Comparison of ENCODE assay signal across 16 cellular contexts in the genomic region with DNA sequence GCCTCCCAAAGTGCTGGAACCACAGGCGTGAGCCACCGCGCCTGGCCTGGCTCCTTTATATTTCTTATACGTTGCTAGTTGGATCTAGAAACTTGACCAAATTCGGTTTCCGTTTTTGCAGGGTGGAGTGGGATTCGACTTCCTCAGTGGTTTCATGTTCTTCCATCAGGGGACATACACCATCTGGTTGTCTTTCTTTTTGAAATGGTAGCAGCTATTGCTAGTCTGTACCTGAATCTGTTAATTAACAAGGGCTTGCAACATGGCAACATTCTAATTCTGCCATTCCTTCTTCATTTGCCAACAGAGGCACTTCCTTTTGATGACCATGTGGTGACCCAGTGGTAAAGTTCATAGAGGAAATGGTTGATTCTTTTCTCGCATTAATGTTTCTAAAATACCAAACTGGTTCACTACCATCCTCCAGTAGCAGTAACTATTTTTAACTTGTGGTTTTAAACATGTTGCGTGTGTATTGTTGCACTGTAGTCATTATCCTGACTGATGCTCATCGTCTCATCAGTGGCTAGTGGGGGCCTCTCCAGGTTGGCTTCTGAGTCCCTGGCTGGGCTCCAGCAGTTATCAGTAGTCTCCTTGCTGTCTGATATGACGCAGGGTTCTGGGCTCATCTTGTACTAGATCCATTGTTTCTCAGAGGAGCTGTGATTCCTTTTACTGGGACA.
DNase-seq lines count a peak whose midpoint lies in the region; ATAC-seq and TF ChIP-seq lines count a peak whose summit lies in the region.
"Had no signal": no experiment of that assay in that cellular context is flagged by ENCODE, and none has a peak within 500 bp of the region (broad histone marks: within the 10 kb centered on the region; RNA-seq: fewer than 3 reads in every experiment).

No MANE protein-coding gene starts in this region.

- H3K9me3 ChIP-seq in KOPT-K1 (ENCODE audit: insufficient read depth, low read length, poor library complexity, severe bottlenecking): no peaks in the 10 kb centered on the region
- H3K9me3 ChIP-seq: left lung, vagina had no signal

- H3K9me3 Mint-ChIP-seq in activated naive CD4-positive, alpha-beta T cell treated with anti-CD3 and anti-CD28 coated beads, Interleukin-2, amount 10 ng/mL, durations not matched to agents 7 days and 5 days: no peaks in the 10 kb centered on the region
- no peaks in the 10 kb centered on the region for H3K9me3 Mint-ChIP-seq in activated naive CD4-positive, alpha-beta T cell treated with anti-CD3 and anti-CD28 coated beads, Interleukin-2, amount 50 U/mL, for 72 hours
- H3K9me3 Mint-ChIP-seq in T-helper 2 cell treated with Interferon-gamma antibody and Interleukin-4, amounts not matched to agents 5 μg/mL and 100 μg/mL, for 36 hours: no peaks in the 10 kb centered on the region
- peaks cover 0 to 3% (median 0%) of the 10 kb centered on the region in 9 donors for H3K9me3 Mint-ChIP-seq in naive thymus-derived CD8-positive, alpha-beta T cell

- peaks cover 27% of the 10 kb centered on the region; the same call in 1 of the 2 replicates for H3K36me3 ChIP-seq in KOPT-K1 (ENCODE audit: insufficient read depth, low read length)
- H3K36me3 ChIP-seq: vagina had no signal

- POLR2A ChIA-PET in naive thymus-derived CD8-positive, alpha-beta T cell (lab: Charles Lee): interaction anchor here (0.5 kb wide), 1 partner anchor 176 kb away, joined by 3 read pairs; a partner anchor contains a TSS

- DNase-seq in activated naive CD4-positive, alpha-beta T cell treated with anti-CD3 and anti-CD28 coated beads, Interleukin-2, amount 10 ng/mL, durations not matched to agents 7 days and 5 days: no peak
- DNase-seq in activated naive CD4-positive, alpha-beta T cell treated with anti-CD3 and anti-CD28 coated beads, Interleukin-2, amount 50 U/mL, for 72 hours (ENCODE audit: low spot score in 2 of 2): no peak
- no peak for DNase-seq in T-helper 2 cell treated with Interferon-gamma antibody and Interleukin-4, amounts not matched to agents 5 μg/mL and 100 μg/mL, for 36 hours (ENCODE audit: low spot score)
- DNase-seq in naive thymus-derived CD8-positive, alpha-beta T cell: peak in 1 of 10 donors; percentile 18
- no peak for DNase-seq in AG20443 (ENCODE audit: low spot score)
- DNase-seq in CD1c-positive myeloid dendritic cell (ENCODE audit: extremely low spot score): no peak
- DNase-seq in foreskin fibroblast: no peak
- DNase-seq: amniotic stem cell, left lung, NCI-H187, NCI-H510A, PC-9 had no signal

- H3K36me3 Mint-ChIP-seq in activated naive CD4-positive, alpha-beta T cell treated with anti-CD3 and anti-CD28 coated beads, Interleukin-2, amount 10 ng/mL, durations not matched to agents 7 days and 5 days: peaks cover 46% of the 10 kb centered on the region
- peaks cover 0 to 34% of the 10 kb centered on the region in 2 donors for H3K36me3 Mint-ChIP-seq in activated naive CD4-positive, alpha-beta T cell treated with anti-CD3 and anti-CD28 coated beads, Interleukin-2, amount 50 U/mL, for 72 hours
- peaks cover 43% of the 10 kb centered on the region for H3K36me3 Mint-ChIP-seq in T-helper 2 cell treated with Interferon-gamma antibody and Interleukin-4, amounts not matched to agents 5 μg/mL and 100 μg/mL, for 36 hours (ENCODE audit: low read depth)
- peaks cover 0 to 38% (median 37%) of the 10 kb centered on the region in 3 donors for H3K36me3 Mint-ChIP-seq in naive thymus-derived CD8-positive, alpha-beta T cell

- CTCF ChIA-PET in activated naive CD4-positive, alpha-beta T cell treated with anti-CD3 and anti-CD28 coated beads, Interleukin-2, amount 10 ng/mL, durations not matched to agents 7 days and 5 days (lab: Charles Lee): interaction anchor here (0.7 to 1.0 kb wide), 2 partner anchors 9 to 60 kb away, joined by 3 read pairs; no protein-coding TSS in a partner anchor

- H3K4me3 ChIP-seq in foreskin fibroblast (ENCODE audit: low read depth in 1 of 2, low read length in 2 of 2): no peak overlapping the region
- H3K4me3 ChIP-seq: left lung, PC-9, vagina had no signal

- peak overlapping the region; percentile 50 for H3K27ac Mint-ChIP-seq in activated naive CD4-positive, alpha-beta T cell treated with anti-CD3 and anti-CD28 coated beads, Interleukin-2, amount 10 ng/mL, durations not matched to agents 7 days and 5 days
- H3K27ac Mint-ChIP-seq in activated naive CD4-positive, alpha-beta T cell treated with anti-CD3 and anti-CD28 coated beads, Interleukin-2, amount 50 U/mL, for 72 hours: no peak overlapping the region
- peak overlapping the region; percentile 60 for H3K27ac Mint-ChIP-seq in T-helper 2 cell treated with Interferon-gamma antibody and Interleukin-4, amounts not matched to agents 5 μg/mL and 100 μg/mL, for 36 hours
- H3K27ac Mint-ChIP-seq in naive thymus-derived CD8-positive, alpha-beta T cell: peak overlapping the region in 7 of 10 donors; percentile 25 to 66 (median 56)

- TF ChIP-seq CTCF in foreskin fibroblast (IDR thresholded peaks at IDR 0.05; ENCODE audit: low read depth, low read length): no peak

- H3K4me1 Mint-ChIP-seq in activated naive CD4-positive, alpha-beta T cell treated with anti-CD3 and anti-CD28 coated beads, Interleukin-2, amount 10 ng/mL, durations not matched to agents 7 days and 5 days: peaks cover 21% of the 10 kb centered on the region
- H3K4me1 Mint-ChIP-seq in T-helper 2 cell treated with Interferon-gamma antibody and Interleukin-4, amounts not matched to agents 5 μg/mL and 100 μg/mL, for 36 hours (ENCODE audit: low read depth): peaks cover 16% of the 10 kb centered on the region
- H3K4me1 Mint-ChIP-seq in naive thymus-derived CD8-positive, alpha-beta T cell: peaks cover 10 to 41% (median 33%) of the 10 kb centered on the region in 4 donors

- ATAC-seq in activated naive CD4-positive, alpha-beta T cell treated with anti-CD3 and anti-CD28 coated beads, Interleukin-2, amount 50 U/mL, for 72 hours: no peak
- ATAC-seq in naive thymus-derived CD8-positive, alpha-beta T cell: no peak
- ATAC-seq: left lung had no signal

- H3K27ac ChIP-seq in KOPT-K1 (ENCODE audit: low read depth, low read length, poor library complexity, severe bottlenecking): peak overlapping the region; percentile 37
- H3K27ac ChIP-seq: KMS-11, left lung, PC-9, vagina, VCaP had no signal

- H3K27me3 Mint-ChIP-seq in activated naive CD4-positive, alpha-beta T cell treated with anti-CD3 and anti-CD28 coated beads, Interleukin-2, amount 10 ng/mL, durations not matched to agents 7 days and 5 days: no peaks in the 10 kb centered on the region
- no peaks in the 10 kb centered on the region for H3K27me3 Mint-ChIP-seq in T-helper 2 cell treated with Interferon-gamma antibody and Interleukin-4, amounts not matched to agents 5 μg/mL and 100 μg/mL, for 36 hours (ENCODE audit: low read depth)
- no peaks in the 10 kb centered on the region for H3K27me3 Mint-ChIP-seq in naive thymus-derived CD8-positive, alpha-beta T cell

- H3K4me3 Mint-ChIP-seq in activated naive CD4-positive, alpha-beta T cell treated with anti-CD3 and anti-CD28 coated beads, Interleukin-2, amount 10 ng/mL, durations not matched to agents 7 days and 5 days: no peak overlapping the region
- H3K4me3 Mint-ChIP-seq in T-helper 2 cell treated with Interferon-gamma antibody and Interleukin-4, amounts not matched to agents 5 μg/mL and 100 μg/mL, for 36 hours: peak overlapping the region; percentile 4
- no peak overlapping the region for H3K4me3 Mint-ChIP-seq in naive thymus-derived CD8-positive, alpha-beta T cell

Comparison
In these comparisons a context has a peak if more than half of its experiments do, and no peak if none do; other contexts are left out.
1. H3K27ac Mint-ChIP-seq: peak in activated naive CD4-positive, alpha-beta T cell treated with anti-CD3 and anti-CD28 coated beads, Interleukin-2, amount 10 ng/mL, durations not matched to agents 7 days and 5 days (single experiment), T-helper 2 cell treated with Interferon-gamma antibody and Interleukin-4, amounts not matched to agents 5 μg/mL and 100 μg/mL, for 36 hours (single experiment) and naive thymus-derived CD8-positive, alpha-beta T cell (7 of 10); none in activated naive CD4-positive, alpha-beta T cell treated with anti-CD3 and anti-CD28 coated beads, Interleukin-2, amount 50 U/mL, for 72 hours (0 of 2).